9 cellular contexts compared by ENCODE assay signal in the genomic region with DNA sequence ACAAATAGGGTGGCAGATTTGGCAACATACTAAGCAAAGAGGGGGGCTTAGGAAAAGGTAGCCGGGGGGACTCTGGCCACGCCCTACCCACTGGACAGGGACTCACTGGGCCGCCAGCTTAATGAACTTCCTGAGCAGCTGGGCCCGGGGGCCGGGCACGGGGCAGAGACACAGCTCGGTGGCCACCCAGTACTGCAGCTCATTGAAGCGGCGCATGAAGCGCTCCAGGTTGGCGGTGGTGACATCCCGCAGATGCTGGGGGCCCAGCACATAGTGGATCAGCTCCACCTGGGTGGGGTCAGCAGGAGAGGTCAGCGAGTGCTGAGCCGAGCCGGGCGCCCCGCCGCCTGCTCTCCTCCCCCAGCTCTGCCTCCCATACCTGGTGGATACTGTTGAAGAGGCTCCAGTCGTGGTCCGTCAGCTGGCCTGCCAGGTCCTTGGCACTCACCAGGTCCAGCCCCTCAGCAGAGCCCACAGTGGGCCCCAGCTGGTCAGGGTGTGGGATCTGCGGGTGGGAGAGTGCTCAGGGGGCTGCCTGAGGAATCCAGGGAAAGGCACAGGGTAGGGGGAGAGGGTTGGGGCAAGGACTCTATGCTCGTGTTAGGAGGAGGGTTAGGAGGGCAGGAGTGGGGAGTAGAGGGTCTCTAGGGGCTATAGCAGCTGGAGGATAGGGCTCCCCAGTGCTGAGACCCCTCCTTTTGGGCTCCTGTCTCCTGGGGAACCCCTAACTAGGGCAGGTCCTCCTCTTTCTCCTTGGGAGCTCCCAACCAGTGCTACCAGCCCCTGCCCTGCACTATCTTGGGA. TPM values are rescaled to one million over a fixed set of nuclear protein-coding genes. Genes with fewer than 3 reads are reported as not detected.
DNase-seq lines count a peak whose midpoint lies in the region; ATAC-seq and TF ChIP-seq lines count a peak whose summit lies in the region.
"Had no signal": no experiment of that assay in that cellular context is flagged by ENCODE, and none has a peak within 500 bp of the region (broad histone marks: within the 10 kb centered on the region; RNA-seq: fewer than 3 reads in every experiment).

No MANE protein-coding gene starts in this region.

- H3K79me2 ChIP-seq in trophoblast cell (ENCODE audit: control insufficient read depth, insufficient read depth, low read length, poor library complexity) = no peaks in the 10 kb centered on the region

- no CpG with 5 or more reads among the region's 22 CpGs for WGBS in trophoblast cell (ENCODE audit: extremely low coverage, insufficient coverage, insufficient read length)

- H3K14ac ChIP-seq in trophoblast cell (ENCODE audit: low read length) = no peak overlapping the region

- no peak overlapping the region for H4K91ac ChIP-seq in trophoblast cell (ENCODE audit: low read depth, low read length)

- H3K9ac ChIP-seq in trophoblast cell (ENCODE audit: low read length) = no peak overlapping the region

- H3K36me3 ChIP-seq in trophoblast cell (ENCODE audit: control insufficient read depth in 1 of 2, insufficient read depth in 2 of 2, low read length in 2 of 2) = no peaks in the 10 kb centered on the region

- no peak overlapping the region for H4K8ac ChIP-seq in trophoblast cell (ENCODE audit: low read depth, low read length)

- H2AK5ac ChIP-seq in trophoblast cell (ENCODE audit: low read length) = no peak overlapping the region

- H3K27ac ChIP-seq in trophoblast cell (ENCODE audit: low read depth, low read length) (no peak overlapping the region), coronary artery (peak overlapping the region in 1 of 2 donors; percentile 60)

- no peaks in the 10 kb centered on the region for H3K79me1 ChIP-seq in trophoblast cell (ENCODE audit: low read length)

- no peak for TF ChIP-seq CTCF in coronary artery (IDR thresholded peaks at IDR 0.05)

- H4K12ac ChIP-seq in trophoblast cell (ENCODE audit: low read depth, low read length) = no peak overlapping the region

- H3K4me3 ChIP-seq in trophoblast cell (ENCODE audit: low read depth, low read length) = no peak overlapping the region
- H3K4me3 ChIP-seq in coronary artery = no peak overlapping the region

- no peak overlapping the region for H2BK12ac ChIP-seq in trophoblast cell (ENCODE audit: low read length)

- H3K27me3 ChIP-seq in trophoblast cell (ENCODE audit: insufficient read depth, low read length) = no peaks in the 10 kb centered on the region

- H3K4me2 ChIP-seq in trophoblast cell (ENCODE audit: low read length) = no peak overlapping the region

- no peak overlapping the region for H2BK5ac ChIP-seq in trophoblast cell (ENCODE audit: low read depth, low read length, poor library complexity)

- H2AFZ ChIP-seq in trophoblast cell (ENCODE audit: insufficient read depth, low read length, poor library complexity) = peak overlapping the region; percentile 7

- H3K18ac ChIP-seq in trophoblast cell (ENCODE audit: low read length) = no peak overlapping the region

- no peaks in the 10 kb centered on the region for H3K4me1 ChIP-seq in trophoblast cell (ENCODE audit: control insufficient read depth in 1 of 2, insufficient read depth in 2 of 2, low read length in 2 of 2)

- H3K4ac ChIP-seq in trophoblast cell (ENCODE audit: low read depth, low read length) = no peak overlapping the region

- no peak overlapping the region for H2BK120ac ChIP-seq in trophoblast cell (ENCODE audit: insufficient read depth, low read length, poor library complexity)

- H3K23ac ChIP-seq in trophoblast cell (ENCODE audit: low read length) = no peak overlapping the region

- DNase-seq in SW480 (ENCODE audit: low spot score) (peak; percentile 74), trophoblast cell (no peak), cerebellum (ENCODE audit: low spot score) (no peak), coronary artery (ENCODE audit: low spot score) (no peak), GOT3 (lab: John Stamatoyannopoulos, UW) (no peak)
- no peak for DNase-seq in stimulated activated CD4-positive, alpha-beta T cell treated with anti-CD3 and anti-CD28 coated beads, Interleukin-4, amount 100 ng/mL, for 4 hours

- peaks cover 4% of the 10 kb centered on the region for H3K9me3 ChIP-seq in trophoblast cell (ENCODE audit: insufficient read depth, low read depth, low read length)

- ATAC-seq in GM19023 (IDR thresholded peaks at IDR 0.05; ENCODE audit: unreplicated experiment) (peak; percentile 39), HG02884 (IDR thresholded peaks at IDR 0.05; ENCODE audit: unreplicated experiment) (peak; percentile 35)

RNA-seq across cellular contexts. Expression of a gene that starts 15.4 kb away (rescaled TPM):
- 26.2 and 28.2 TPM in 2 replicates for polyA plus RNA-seq in trophoblast cell (2013)
- total RNA-seq in cerebellum = not detected
- total RNA-seq: bronchial epithelial cell had no signal

RNA-seq across cellular contexts. Expression of a gene that starts 17.9 kb away (rescaled TPM):
- 0.68 and 0.78 TPM in 2 replicates for polyA plus RNA-seq in trophoblast cell (2013)
- total RNA-seq in cerebellum = 11.9 TPM

RNA-seq across cellular contexts. Expression of a gene that starts 32.3 kb away (rescaled TPM):
- polyA plus RNA-seq in trophoblast cell (2013) = 4.7 and 4.8 TPM in 2 replicates
- 7.8 TPM for total RNA-seq in cerebellum

RNA-seq across cellular contexts. Expression of a gene that starts 34.9 kb away (rescaled TPM):
- polyA plus RNA-seq in trophoblast cell (2013) = 30.6 and 32.7 TPM in 2 replicates
- 24.3 TPM for total RNA-seq in cerebellum
